Comparison of ENCODE assay signal across 24 cellular contexts in the genomic region with DNA sequence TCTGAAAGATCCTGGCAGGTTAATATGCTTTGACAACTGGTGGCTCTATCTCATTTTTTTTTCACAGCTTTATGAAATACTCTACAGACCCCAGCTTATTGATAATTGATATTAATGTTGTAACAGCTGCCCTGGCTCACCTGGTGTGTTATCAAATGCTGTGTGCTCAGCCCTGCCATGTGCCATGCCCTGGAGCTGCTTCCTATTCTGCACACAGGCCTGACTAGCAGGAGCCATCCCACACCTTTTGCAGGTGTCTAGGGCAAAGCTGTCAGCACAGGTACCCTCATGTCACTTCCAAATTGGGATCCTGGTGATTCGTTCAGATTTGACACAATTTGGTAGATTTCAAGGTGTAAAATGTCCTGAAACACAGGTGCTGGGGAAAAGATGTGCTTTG.
DNase-seq lines count a peak whose midpoint lies in the region; ATAC-seq, FAIRE-seq and TF ChIP-seq lines count a peak whose summit lies in the region.
"Had no signal": no experiment of that assay in that cellular context is flagged by ENCODE, and none has a peak within 500 bp of the region (broad histone marks: within the 10 kb centered on the region; RNA-seq: fewer than 3 reads in every experiment).

No MANE protein-coding gene starts in this region.

- dilution Hi-C loops in keratinocyte (cut with MboI; ENCODE audit: extremely low pct_ligation_motif_present, low sequenced_read_pairs) = no loop called here

- no peak overlapping the region for H3K9ac ChIP-seq in keratinocyte (ENCODE audit: control insufficient read depth, extremely low read depth, insufficient read depth, low read length)
- H3K9ac ChIP-seq: BLaER1 had no signal

- no peaks in the 10 kb centered on the region for H3K9me1 ChIP-seq in keratinocyte (ENCODE audit: control insufficient read depth, extremely low read depth, insufficient read depth, low read length)

- H3K27me3 ChIP-seq in body of pancreas (no peaks in the 10 kb centered on the region), keratinocyte (ENCODE audit: control insufficient read depth, extremely low read depth, insufficient read depth, low read length) (no peaks in the 10 kb centered on the region), osteoblast (ENCODE audit: insufficient read depth, low read length) (no peaks in the 10 kb centered on the region), gastrocnemius medialis (no peaks in the 10 kb centered on the region)
- H3K27me3 ChIP-seq: BE2C, BLaER1 had no signal

- H3K4me3 ChIP-seq in body of pancreas = no peak overlapping the region
- no peak overlapping the region for H3K4me3 ChIP-seq in keratinocyte (ENCODE audit: control insufficient read depth in 2 of 3, extremely low read depth in 1 of 3, insufficient read depth in 2 of 3, low read depth in 1 of 3, low read length in 3 of 3)
- no peak overlapping the region for H3K4me3 ChIP-seq in osteoblast (ENCODE audit: insufficient read depth, low read length)
- no peak overlapping the region for H3K4me3 ChIP-seq in gastrocnemius medialis
- H3K4me3 ChIP-seq: BLaER1 had no signal

- H4K20me1 ChIP-seq in keratinocyte (ENCODE audit: control insufficient read depth, extremely low read depth, insufficient read depth, low read length) (no peaks in the 10 kb centered on the region), osteoblast (ENCODE audit: insufficient read depth, low read length) (no peaks in the 10 kb centered on the region)
- H4K20me1 ChIP-seq: BLaER1 had no signal

- TF ChIP-seq CTCF in body of pancreas (IDR thresholded peaks at IDR 0.05) (no peak), keratinocyte (optimal IDR thresholded peaks at IDR 0.05 in 1 of 3, IDR thresholded peaks at IDR 0.05 in 1 of 3, conservative IDR thresholded peaks at IDR 0.05 in 1 of 3; ENCODE audit: extremely low read depth in 1 of 3, insufficient read depth in 2 of 3, low read length in 3 of 3) (no peak), osteoblast (IDR thresholded peaks at IDR 0.05; ENCODE audit: extremely low read depth, low read depth, low read length) (no peak), gastrocnemius medialis (IDR thresholded peaks at IDR 0.05 in 4 of 5, conservative IDR thresholded peaks at IDR 0.05 in 1 of 5) (no peak)

- H3K4me2 ChIP-seq in keratinocyte (ENCODE audit: control insufficient read depth, extremely low read depth, insufficient read depth, low read depth, low read length) (no peak overlapping the region), osteoblast (ENCODE audit: insufficient read depth, low read length) (no peak overlapping the region)
- H3K4me2 ChIP-seq: BLaER1 had no signal

- WGBS in body of pancreas, 2 donors = 13 to 24% methylated on average over 1 of the region's 1 CpG

- H2AFZ ChIP-seq in keratinocyte (ENCODE audit: control insufficient read depth, low read length) (no peak overlapping the region), osteoblast (ENCODE audit: low read length) (no peak overlapping the region)

- TF ChIP-seq POLR2A in body of pancreas (IDR thresholded peaks at IDR 0.05) (no peak), gastrocnemius medialis (IDR thresholded peaks at IDR 0.05) (no peak)

- intact Hi-C loops in body of pancreas (cut with DNase I) = no loop called here
- intact Hi-C loops in gastrocnemius medialis (cut with DNase I; ENCODE audit: low total_unique reads) = no loop called here

- DNase-seq in COLO668 (lab: John Stamatoyannopoulos, UW; ENCODE audit: unreplicated experiment) (peak; percentile 9), NCI-H69 (lab: John Stamatoyannopoulos, UW) (peak; percentile 65), body of pancreas (peak; percentile 17 to 42 (median 24)), keratinocyte (ENCODE audit: low read depth, low spot score) (no peak), osteoblast (ENCODE audit: insufficient read length, low spot score, missing footprints) (no peak), gastrocnemius medialis (no peak), NCI-H774 (lab: John Stamatoyannopoulos, UW) (no peak)
- no peak for DNase-seq in stimulated activated CD8-positive, alpha-beta memory T cell treated with anti-CD3 and anti-CD28 coated beads, Interleukin-4, amount 100 ng/mL, for 48 hours
- DNase-seq: 8988T; ACHN; BE2C; C1 segment of cervical spinal cord; Caco-2; Calu3; CD4-positive, CD25-positive, alpha-beta regulatory T cell; CD8-positive, alpha-beta memory T cell; DMS79 treated with DMSO at 0.1 percent for 48 hours; GF-D8 had no signal

- in situ Hi-C loops in gastrocnemius medialis (cut with MboI; ENCODE audit: low sequenced_read_pairs in 4 of 4) = no loop called here

- H3K36me3 ChIP-seq in body of pancreas (replicated peaks in 1 of 2; ENCODE audit: insufficient read depth in 1 of 2, low read depth in 2 of 2) = no peaks in the 10 kb centered on the region
- no peaks in the 10 kb centered on the region for H3K36me3 ChIP-seq in keratinocyte (ENCODE audit: control insufficient read depth in 2 of 2, extremely low read depth in 1 of 2, insufficient read depth in 2 of 2, low read length in 2 of 2)
- no peaks in the 10 kb centered on the region for H3K36me3 ChIP-seq in osteoblast (ENCODE audit: insufficient read depth, low read length)
- no peaks in the 10 kb centered on the region for H3K36me3 ChIP-seq in gastrocnemius medialis
- H3K36me3 ChIP-seq: BE2C, BLaER1 had no signal

- H3K79me2 ChIP-seq in keratinocyte (ENCODE audit: control insufficient read depth, insufficient read depth, low read length) (no peaks in the 10 kb centered on the region), osteoblast (ENCODE audit: insufficient read depth, low read length) (no peaks in the 10 kb centered on the region)

- no peaks in the 10 kb centered on the region for H3K9me3 ChIP-seq in body of pancreas
- H3K9me3 ChIP-seq in keratinocyte (ENCODE audit: control insufficient read depth, low read depth, low read length) = no peaks in the 10 kb centered on the region
- H3K9me3 ChIP-seq in osteoblast (ENCODE audit: low read depth, low read length) = no peaks in the 10 kb centered on the region
- no peaks in the 10 kb centered on the region for H3K9me3 ChIP-seq in gastrocnemius medialis
- H3K9me3 ChIP-seq: BE2C, BLaER1, Caco-2 had no signal

- ATAC-seq in body of pancreas (peak; percentile 53), gastrocnemius medialis (no peak)

- peak; percentile 58 for FAIRE-seq in keratinocyte (lab: Jason Lieb, UNC)
- FAIRE-seq: A204.1, D721Med, G401.6, GM12891, GM19239 had no signal

- peak overlapping the region in 3 of 4 donors; percentile 9 to 28 (median 13) for H3K27ac ChIP-seq in body of pancreas
- no peak overlapping the region for H3K27ac ChIP-seq in keratinocyte (ENCODE audit: control insufficient read depth, insufficient read depth, low read length)
- H3K27ac ChIP-seq in osteoblast (ENCODE audit: low read depth, low read length) = no peak overlapping the region
- no peak overlapping the region for H3K27ac ChIP-seq in gastrocnemius medialis
- H3K27ac ChIP-seq: BLaER1 had no signal

- H3K4me1 ChIP-seq in body of pancreas = peaks cover 12% of the 10 kb centered on the region
- H3K4me1 ChIP-seq in keratinocyte (ENCODE audit: control insufficient read depth, extremely low read depth, insufficient read depth, low read length) = peaks cover 28% of the 10 kb centered on the region
- peaks cover 18% of the 10 kb centered on the region for H3K4me1 ChIP-seq in osteoblast (ENCODE audit: insufficient read depth, low read length)
- H3K4me1 ChIP-seq in gastrocnemius medialis = no peaks in the 10 kb centered on the region
- H3K4me1 ChIP-seq: BE2C, BLaER1, Caco-2 had no signal

Comparison
In these comparisons a context has a peak if more than half of its experiments do, and no peak if none do; other contexts are left out.
1. DNase-seq: peak in COLO668 (single experiment), NCI-H69 (single experiment) and body of pancreas (4 of 4); none in keratinocyte (single experiment), osteoblast (single experiment), stimulated activated CD8-positive, alpha-beta memory T cell treated with anti-CD3 and anti-CD28 coated beads, Interleukin-4, amount 100 ng/mL, for 48 hours (single experiment), gastrocnemius medialis (0 of 2) and NCI-H774 (single experiment).
2. H3K27ac ChIP-seq: peak in body of pancreas (3 of 4); none in keratinocyte (single experiment), osteoblast (single experiment) and gastrocnemius medialis (0 of 4).